In genomic region chr11:64152841-64153691, GRCh38 we compare ENCODE assay signal across 8 cellular contexts. TPM values are rescaled to one million over a fixed set of nuclear protein-coding genes. Genes with fewer than 3 reads are reported as not detected.
A peak's percentile ranks its signal among the peaks of the same experiment; 100 is the strongest.
DNase-seq lines count a peak whose midpoint lies in the region; ATAC-seq and TF ChIP-seq lines count a peak whose summit lies in the region.

No MANE protein-coding gene starts in this region.

- H3K9ac ChIP-seq in BLaER1 treated with 17β-estradiol and CSF1 and Interleukin-3, amounts not matched to agents 10 nM and 100 nM, result 0 out of 22 replicates have a peak overlapping the region, but pooled peaks of 1 of the 11 experiments have one; percentile 4

- peak; percentile 67 for ATAC-seq in GM19463 (IDR thresholded peaks at IDR 0.05; ENCODE audit: unreplicated experiment)
- ATAC-seq in left colon, result peak; percentile 89
- ATAC-seq in GM18870 (IDR thresholded peaks at IDR 0.05; ENCODE audit: unreplicated experiment), result no peak

- peak; percentile 65 for DNase-seq in NAMALWA (ENCODE audit: low spot score)
- DNase-seq in breast epithelium (ENCODE audit: low spot score in 2 of 2), result peak in 1 of 2 donors; percentile 62
- peak; percentile 42 to 73 for DNase-seq in left colon
- peak; percentile 54 to 74 for DNase-seq in stimulated activated CD4-positive, alpha-beta T cell treated with anti-CD3 and anti-CD28 coated beads, Interleukin-4, amount 100 ng/mL, for 4 hours

- no peak overlapping the region for H3K27ac ChIP-seq in BLaER1 treated with 17β-estradiol and CSF1 and Interleukin-3, amounts not matched to agents 10 nM and 100 nM
- no peak overlapping the region for H3K27ac ChIP-seq in breast epithelium

- no peak overlapping the region for H3K4me3 ChIP-seq in BLaER1 treated with 17β-estradiol and CSF1 and Interleukin-3, amounts not matched to agents 10 nM and 100 nM
- H3K4me3 ChIP-seq in WI38 (ENCODE audit: low read depth, low read length), result no peak overlapping the region
- peak overlapping the region in 2 of 3 donors; percentile 3 to 30 for H3K4me3 ChIP-seq in breast epithelium

- intact Hi-C loops in breast epithelium (cut with DNase I; ENCODE audit: low total_unique reads) (no loop called here), left colon (cut with DNase I, micrococcal nuclease) (loop anchor here (5.0 to 10.0 kb wide), 3 partner anchors 151 to 318 kb away; partner anchors contain the start of gene MARK2 (in 1 of the 2))

- H4K20me1 ChIP-seq in BLaER1 treated with 17β-estradiol and CSF1 and Interleukin-3, amounts not matched to agents 10 nM and 100 nM, result peaks cover 9 to 92% (median 76%) of the 10 kb centered on the region in 11 experiments; a peak in 20 of 22 replicates

- no peak for TF ChIP-seq POLR2A in breast epithelium (IDR thresholded peaks at IDR 0.05)

- H3K9me3 ChIP-seq in BLaER1 treated with 17β-estradiol and CSF1 and Interleukin-3, amounts not matched to agents 10 nM and 100 nM (replicated peaks in 1 of 11), result no peaks in the 10 kb centered on the region
- H3K9me3 ChIP-seq in breast epithelium, result no peaks in the 10 kb centered on the region

- H3K4me2 ChIP-seq in BLaER1 treated with 17β-estradiol and CSF1 and Interleukin-3, amounts not matched to agents 10 nM and 100 nM, result peak overlapping the region in 9 of 11 experiments; percentile 5 to 79 (median 37); a peak in 12 of 22 replicates

- H3K36me3 ChIP-seq in BLaER1 treated with 17β-estradiol and CSF1 and Interleukin-3, amounts not matched to agents 10 nM and 100 nM, result peaks cover 0 to 34% (median 17%) of the 10 kb centered on the region in 11 experiments; a peak in 15 of 22 replicates
- no peaks in the 10 kb centered on the region for H3K36me3 ChIP-seq in breast epithelium

- peak; percentile 99 for TF ChIP-seq CTCF in WI38 (IDR thresholded peaks at IDR 0.05; ENCODE audit: low read depth, low read length)
- peak; percentile 86 to 95 (median 93) for TF ChIP-seq CTCF in breast epithelium (IDR thresholded peaks at IDR 0.05)

- H3K27me3 ChIP-seq in BLaER1 treated with 17β-estradiol and CSF1 and Interleukin-3, amounts not matched to agents 10 nM and 100 nM, result no peaks in the 10 kb centered on the region
- H3K27me3 ChIP-seq in breast epithelium, result no peaks in the 10 kb centered on the region

- peaks cover 0 to 21% (median 11%) of the 10 kb centered on the region in 10 experiments; a peak in 14 of 20 replicates for H3K4me1 ChIP-seq in BLaER1 treated with 17β-estradiol and CSF1 and Interleukin-3, amounts not matched to agents 10 nM and 100 nM
- H3K4me1 ChIP-seq in breast epithelium, result no peaks in the 10 kb centered on the region

RNA-seq across cellular contexts. Expression of gene MACROD1, which starts 12.8 kb away (rescaled TPM):
- 100 to 1,000 TPM in 1 of 3 donors, 10 to 100 TPM in 2; 19.7 to 113 (median 40.3) TPM for total RNA-seq in breast epithelium
- 10 to 100 TPM; 31.6 to 47.0 TPM for total RNA-seq in left colon

RNA-seq across cellular contexts. Expression of gene STIP1, which starts 32.9 kb away (rescaled TPM):
- total RNA-seq in breast epithelium (100 to 1,000 TPM in 2 of 3 donors, 10 to 100 TPM in 1; 88.5 to 114 (median 106) TPM), left colon (10 to 100 TPM; 61.2 to 75.1 TPM)

RNA-seq across cellular contexts. Expression of gene FERMT3, which starts 53.5 kb away (rescaled TPM):
- total RNA-seq in breast epithelium (10 to 100 TPM; 14.0 to 42.2 (median 17.4) TPM), left colon (10 to 100 TPM; 16.1 to 21.7 TPM)

Comparison
In these comparisons a context has a peak if more than half of its experiments do, and no peak if none do; other contexts are left out.
1. H3K4me3 ChIP-seq: peak in breast epithelium (2 of 3); none in BLaER1 treated with 17β-estradiol and CSF1 and Interleukin-3, amounts not matched to agents 10 nM and 100 nM (0 of 10) and WI38 (single experiment).